In the genomic region with DNA sequence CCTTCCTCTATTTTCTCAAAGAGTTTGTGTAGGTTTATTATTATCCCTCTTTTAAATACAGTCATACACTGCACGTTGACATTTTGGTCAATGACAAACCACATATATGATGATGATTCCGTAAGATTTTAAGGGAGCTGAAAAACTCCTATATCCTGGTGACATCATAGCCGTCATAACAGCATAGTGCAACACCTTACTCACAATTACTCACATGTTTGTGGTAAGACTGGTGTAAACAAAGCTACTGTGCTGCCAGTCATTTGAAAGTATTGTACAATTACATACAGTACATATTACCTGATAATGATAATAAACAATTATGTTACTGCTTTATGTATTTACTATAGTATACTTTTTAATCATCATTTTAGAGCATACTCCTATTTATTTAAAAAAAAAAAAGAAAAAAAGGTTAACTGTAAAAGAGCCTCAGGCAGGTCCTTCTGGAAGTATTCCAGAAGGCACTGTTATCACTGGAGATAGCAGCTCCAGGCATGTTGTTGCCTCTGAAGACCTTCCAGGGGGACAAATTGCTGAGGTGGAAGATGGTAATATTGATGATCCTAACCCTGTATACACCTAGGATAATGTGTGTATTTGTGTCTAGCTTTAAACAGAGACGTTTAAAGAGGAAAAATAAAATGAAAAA, we compare ENCODE assay signal across 20 cellular contexts.
DNase-seq lines count a peak whose midpoint lies in the region; ATAC-seq, FAIRE-seq and TF ChIP-seq lines count a peak whose summit lies in the region.
"Had no signal": no experiment of that assay in that cellular context is flagged by ENCODE, and none has a peak within 500 bp of the region (broad histone marks: within the 10 kb centered on the region; RNA-seq: fewer than 3 reads in every experiment).

No MANE protein-coding gene starts in this region.

- POLR2A ChIA-PET in MCF 10A (lab: Yijun Ruan, JAX) (no interaction called here), Panc1 (lab: Charles Lee) (no interaction called here)

- no peak overlapping the region for H3K4me3 Mint-ChIP-seq in MCF 10A (ENCODE audit: unreplicated experiment)
- H3K4me3 Mint-ChIP-seq: central memory CD8-positive, alpha-beta T cell; GM23338 had no signal

- no peaks in the 10 kb centered on the region for H3K27me3 Mint-ChIP-seq in MCF 10A (ENCODE audit: insufficient read depth, unreplicated experiment)
- H3K27me3 Mint-ChIP-seq: central memory CD8-positive, alpha-beta T cell had no signal

- intact Hi-C loops in MCF 10A (cut with micrococcal nuclease) (loop anchor here (5.0 kb wide), 1 partner anchor 77 kb away; no protein-coding TSS in a partner anchor), breast epithelium (cut with DNase I; ENCODE audit: low total_unique reads) (no loop called here), Panc1 (cut with micrococcal nuclease; ENCODE audit: unreplicated experiment) (loop anchor here (10.0 kb wide), 1 partner anchor 110 kb away; no protein-coding TSS in a partner anchor)

- H3K9me3 Mint-ChIP-seq in MCF 10A (ENCODE audit: unreplicated experiment), result peaks cover 10% of the 10 kb centered on the region
- H3K9me3 Mint-ChIP-seq: central memory CD8-positive, alpha-beta T cell; GM23338 had no signal

- no peaks in the 10 kb centered on the region for H3K36me3 Mint-ChIP-seq in MCF 10A (ENCODE audit: insufficient read depth, unreplicated experiment)

- no peak overlapping the region for H3K27ac Mint-ChIP-seq in MCF 10A (ENCODE audit: low read depth, unreplicated experiment)
- H3K27ac Mint-ChIP-seq: activated T-helper 2 cell treated with anti-CD3 and anti-CD28 coated beads, Interferon-gamma antibody, Interleukin-2, Interleukin-4, amounts not matched to agents 10 μg/mL and 5 μg/mL and 100 μg/mL, durations not matched to agents 14 hours and 24 hours and 36 hours; GM23338 had no signal

- peak; percentile 60 for DNase-seq in MCF 10A (ENCODE audit: unreplicated experiment)
- DNase-seq in breast epithelium (ENCODE audit: low spot score in 2 of 2), result no peak
- DNase-seq in Panc1 (ENCODE audit: low read depth, low spot score), result peak; percentile 73
- DNase-seq in epithelial cell of prostate (ENCODE audit: low read depth, low spot score), result peak; percentile 83
- DNase-seq in frontal cortex (ENCODE audit: low spot score in 2 of 2), result no peak
- no peak for DNase-seq in activated naive CD4-positive, alpha-beta T cell treated with anti-CD3 and anti-CD28 coated beads, Interleukin-2, amount 50 U/mL, for 16 hours
- DNase-seq: effector CD8-positive, alpha-beta T cell; left cardiac atrium; midbrain; NCI-H1105; NCI-H748 treated with DMSO at 0.1 percent for 48 hours; OCI-M1 had no signal

- peak; percentile 81; the same call in 1 of the 2 replicates for ATAC-seq in Panc1
- ATAC-seq in GM18520 (IDR thresholded peaks at IDR 0.05; ENCODE audit: unreplicated experiment), result no peak
- no peak for ATAC-seq in GM19328 (IDR thresholded peaks at IDR 0.05; ENCODE audit: unreplicated experiment)
- ATAC-seq: GM23338, left cardiac atrium had no signal

- in situ Hi-C loops in Panc1 (cut with HindIII; ENCODE audit: low pct_unique_long_range_greater_than_20kb, low sequenced_read_pairs), result no loop called here

- BruUV-seq in MCF 10A (replicated peaks; lab: Mats Ljungman, UMichigan), result no TSS peak
- BruUV-seq in Panc1 (replicated peaks; lab: Mats Ljungman, UMichigan), result no TSS peak

- H3K4me1 ChIP-seq in breast epithelium (no peaks in the 10 kb centered on the region), Panc1 (ENCODE audit: control insufficient read depth, insufficient read depth, low read length) (no peaks in the 10 kb centered on the region)
- H3K4me1 ChIP-seq: prostate gland had no signal

- no peak for TF ChIP-seq POLR2A in breast epithelium (IDR thresholded peaks at IDR 0.05)

- FAIRE-seq in frontal cortex (lab: Jason Lieb, UNC), result no peak

- H3K27ac ChIP-seq in breast epithelium (no peak overlapping the region), Panc1 (ENCODE audit: low read length) (no peak overlapping the region), epithelial cell of prostate (no peak overlapping the region)
- H3K27ac ChIP-seq: C4-2B, KMS-11, prostate gland had no signal

- no peaks in the 10 kb centered on the region for H3K4me1 Mint-ChIP-seq in MCF 10A (ENCODE audit: insufficient read depth, unreplicated experiment)

- no peak for TF ChIP-seq CTCF in MCF 10A (IDR thresholded peaks at IDR 0.05; ENCODE audit: unreplicated experiment)
- TF ChIP-seq CTCF in breast epithelium (IDR thresholded peaks at IDR 0.05), result no peak
- no peak for TF ChIP-seq CTCF in Panc1 (IDR thresholded peaks at IDR 0.05)

- H3K9me3 ChIP-seq in breast epithelium, result peaks cover 0 to 5% of the 10 kb centered on the region in 2 donors
- peaks cover 8% of the 10 kb centered on the region for H3K9me3 ChIP-seq in Panc1 (ENCODE audit: control insufficient read depth, insufficient read depth, low read depth, low read length)
- H3K9me3 ChIP-seq: prostate gland had no signal

- CTCF ChIA-PET in MCF 10A (lab: Yijun Ruan, JAX), result interaction anchor here (0.8 to 1.8 kb wide), 7 partner anchors 8 to 216 kb away, joined by 3 to 11 read pairs (median 4); no protein-coding TSS in a partner anchor
- CTCF ChIA-PET in Panc1 (lab: Charles Lee), result interaction anchor here (0.7 kb wide), 1 partner anchor 1673 kb away, joined by 4 read pairs; no protein-coding TSS in a partner anchor

- no peak overlapping the region for H3K4me3 ChIP-seq in breast epithelium
- no peak overlapping the region for H3K4me3 ChIP-seq in Panc1 (ENCODE audit: low read depth in 2 of 2, low read length in 2 of 2)
- H3K4me3 ChIP-seq: GM23338, prostate gland had no signal

- H3K36me3 ChIP-seq in breast epithelium (no peaks in the 10 kb centered on the region), Panc1 (ENCODE audit: control insufficient read depth, insufficient read depth, low read length) (no peaks in the 10 kb centered on the region)
- H3K36me3 ChIP-seq: prostate gland had no signal

- H3K27me3 ChIP-seq in breast epithelium (no peaks in the 10 kb centered on the region), Panc1 (ENCODE audit: control insufficient read depth, insufficient read depth, low read length) (no peaks in the 10 kb centered on the region)

Comparison
In these comparisons a context has a peak if more than half of its experiments do, and no peak if none do; other contexts are left out.
1. DNase-seq: peak in MCF 10A (single experiment), Panc1 (single experiment) and epithelial cell of prostate (single experiment); none in breast epithelium (0 of 2), frontal cortex (0 of 2) and activated naive CD4-positive, alpha-beta T cell treated with anti-CD3 and anti-CD28 coated beads, Interleukin-2, amount 50 U/mL, for 16 hours (single experiment).